In genomic region chr6:28768187-28768913, GRCh38 we compare ENCODE assay signal across 22 cellular contexts.
"Had no signal": no experiment of that assay in that cellular context is flagged by ENCODE, and none has a peak within 500 bp of the region (broad histone marks: within the 10 kb centered on the region; RNA-seq: fewer than 3 reads in every experiment).

No MANE protein-coding gene starts in this region.

- H3K27ac ChIP-seq: RWPE1 had no signal

- ATAC-seq: Panc1, PC-3 had no signal

- H3K9me3 ChIP-seq: SK-N-SH had no signal

- H3K4me3 Mint-ChIP-seq: IgD-negative memory B cell had no signal

- H3K36me3 Mint-ChIP-seq: IgD-negative memory B cell had no signal

- DNase-seq: KBM-7, MV-4-11, NCI-H1048, NCI-H1105, NCI-H1417, NCI-H1436 treated with DMSO at 0.1 percent for 48 hours, NCI-H1694 treated with DMSO at 0.1 percent for 48 hours, NCI-H2029, NCI-H2081 treated with DMSO at 0.1 percent for 48 hours, NCI-H2171, NCI-H226, NCI-H446, NCI-H510A, NCI-H524 treated with DMSO at 0.1 percent for 48 hours, NCI-H69, NCI-H774, PC-3, SHP77, SK-N-SH had no signal

- H3K4me2 ChIP-seq: SK-N-SH had no signal

- H3K9ac ChIP-seq: SK-N-SH had no signal

- H3K9me2 ChIP-seq: SK-N-SH had no signal
